Comparison of ENCODE assay signal across 7 cellular contexts in genomic region chr18:35745814-35746213, GRCh38.
"Had no signal": no experiment of that assay in that cellular context is flagged by ENCODE, and none has a peak within 500 bp of the region (broad histone marks: within the 10 kb centered on the region; RNA-seq: fewer than 3 reads in every experiment).

No MANE protein-coding gene starts in this region.

- H3K36me3 Mint-ChIP-seq: IgD-negative memory B cell had no signal

- H3K4me3 Mint-ChIP-seq: GM23338, H9 had no signal

- DNase-seq: H9, HCEC 1CT had no signal

- H3K4me2 ChIP-seq: GM23338 had no signal

- H3K9me3 Mint-ChIP-seq: GM23338 had no signal

- FAIRE-seq: H1, H54, HTR-8/SVneo had no signal

- H2AFZ ChIP-seq: GM23338 had no signal

- ATAC-seq: GM23338 had no signal

- H3K27ac Mint-ChIP-seq: GM23338, H9 had no signal

- H3K4me3 ChIP-seq: GM23338 had no signal
